In the genomic region with DNA sequence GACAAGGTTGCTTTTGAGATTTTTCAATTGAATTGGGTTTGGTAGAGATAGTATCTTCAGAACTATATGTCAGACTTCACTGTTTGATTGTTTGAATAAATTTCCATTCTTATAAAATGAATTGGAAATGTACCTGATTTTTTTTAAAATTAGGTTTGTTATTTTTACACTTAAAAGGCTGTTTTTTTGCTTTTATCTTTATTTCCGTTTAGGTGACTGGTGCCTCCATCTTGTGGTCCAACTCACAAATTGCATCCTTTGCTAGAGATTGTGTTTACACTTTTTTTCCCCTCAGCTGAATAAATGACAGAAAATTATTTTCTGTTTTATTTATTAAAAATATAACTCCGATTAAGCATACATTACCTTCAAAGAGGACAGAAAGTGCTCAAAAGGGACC, we compare ENCODE assay signal across 9 cellular contexts. TPM values are rescaled to one million over a fixed set of nuclear protein-coding genes. Genes with fewer than 3 reads are reported as not detected.
DNase-seq lines count a peak whose midpoint lies in the region; ATAC-seq, FAIRE-seq and TF ChIP-seq lines count a peak whose summit lies in the region.
"Had no signal": no experiment of that assay in that cellular context is flagged by ENCODE, and none has a peak within 500 bp of the region (broad histone marks: within the 10 kb centered on the region; RNA-seq: fewer than 3 reads in every experiment).

No MANE protein-coding gene starts in this region.

- 47 to 50% methylated on average over 2 of the region's 2 CpGs for WGBS in lower leg skin, 2 donors

- no peaks in the 10 kb centered on the region for H3K4me1 ChIP-seq in left lung

- intact Hi-C loops in left lung (cut with DNase I): no loop called here
- intact Hi-C loops in lower leg skin (cut with DNase I; ENCODE audit: low total_unique reads): no loop called here

- no peaks in the 10 kb centered on the region for H3K27me3 ChIP-seq in left lung

- H3K4me3 ChIP-seq in left lung (no peak overlapping the region), lower leg skin (ENCODE audit: low read depth, poor library complexity, severe bottlenecking) (no peak overlapping the region)

- peak; percentile 55 for FAIRE-seq in GM19239 (lab: Jason Lieb, UNC)

- DNase-seq in Ammon's horn (ENCODE audit: low spot score) (peak; percentile 21), GM19239 (ENCODE audit: insufficient read length, low spot score) (no peak), amniotic epithelial cell (ENCODE audit: low read depth) (peak; percentile 28), left lung (no peak), lower leg skin (ENCODE audit: low spot score in 2 of 2) (no peak), foreskin melanocyte (no peak), globus pallidus (ENCODE audit: low spot score) (no peak)
- DNase-seq: cortex of kidney had no signal

- TF ChIP-seq CTCF in left lung (IDR thresholded peaks at IDR 0.05) (peak; percentile 18 to 26), lower leg skin (IDR thresholded peaks at IDR 0.05) (no peak)

- no peaks in the 10 kb centered on the region for H3K9me3 ChIP-seq in left lung

- no peak overlapping the region for H3K27ac ChIP-seq in left lung

- TF ChIP-seq POLR2A in lower leg skin (IDR thresholded peaks at IDR 0.05): no peak

- ATAC-seq in left lung: no peak
- no peak for ATAC-seq in GM19324 (IDR thresholded peaks at IDR 0.05; ENCODE audit: low FRiP score, unreplicated experiment)

- no peaks in the 10 kb centered on the region for H3K36me3 ChIP-seq in left lung

RNA-seq across cellular contexts. Expression of a gene that starts 15.6 kb away (rescaled TPM):
- total RNA-seq in left lung (10 to 100 TPM; 18.4 to 25.5 TPM), lower leg skin (10 to 100 TPM; 13.3 to 22.7 (median 16.0) TPM)

RNA-seq across cellular contexts. Expression of a gene that starts 15.7 kb away (rescaled TPM):
- 1 to 10 TPM; 8.7 to 9.7 TPM for total RNA-seq in left lung
- total RNA-seq in lower leg skin: 10 to 100 TPM in 2 of 4 donors, 1 to 10 TPM in 2; 5.0 to 29.1 (median 11.9) TPM

Comparison
In these comparisons a context has a peak if more than half of its experiments do, and no peak if none do; other contexts are left out.
1. DNase-seq: peak in Ammon's horn (single experiment) and amniotic epithelial cell (single experiment); none in GM19239 (single experiment), left lung (0 of 2), lower leg skin (0 of 2), foreskin melanocyte (single experiment) and globus pallidus (single experiment).
2. CTCF ChIP-seq: peak in left lung (2 of 2); none in lower leg skin (0 of 3).